ENCODE assay signal across 8 cellular contexts in genomic region chr11:78139422-78140391, GRCh38. TPM values are rescaled to one million over a fixed set of nuclear protein-coding genes. Genes with fewer than 3 reads are reported as not detected.
DNase-seq lines count a peak whose midpoint lies in the region; ATAC-seq and TF ChIP-seq lines count a peak whose summit lies in the region.

TSS of gene ALG8 (minus strand) at chr11:78139626. CDS start at chr11:78139588, 38 bp downstream.

- peak within 1 kb of the TSS; percentile 92 for H3K4me3 Mint-ChIP-seq in activated naive CD4-positive, alpha-beta T cell treated with anti-CD3 and anti-CD28 coated beads, Interleukin-2, amount 50 U/mL, for 24 hours

- no peak for TF ChIP-seq CTCF in SK-N-SH (IDR thresholded peaks at IDR 0.05)
- TF ChIP-seq CTCF in omental fat pad (IDR thresholded peaks at IDR 0.05), result no peak
- no peak for TF ChIP-seq CTCF in testis (IDR thresholded peaks at IDR 0.05)

- no peak for TF ChIP-seq RAD21 in SK-N-SH (IDR thresholded peaks at IDR 0.05; ENCODE audit: low read length)

- peak within 1 kb of the TSS; percentile 97 for H3K27ac Mint-ChIP-seq in activated naive CD4-positive, alpha-beta T cell treated with anti-CD3 and anti-CD28 coated beads, Interleukin-2, amount 50 U/mL, for 24 hours

- H3K4me1 ChIP-seq in SK-N-SH (ENCODE audit: control insufficient read depth in 1 of 2, insufficient read depth in 2 of 2, low read depth in 1 of 2, low read length in 1 of 2), result peaks cover 4 to 9% of the 10 kb centered on the region in 2 experiments; a peak in 3 of 4 replicates
- peaks cover 9% of the 10 kb centered on the region for H3K4me1 ChIP-seq in testis

- no peaks in the 10 kb centered on the region for H3K27me3 Mint-ChIP-seq in activated naive CD4-positive, alpha-beta T cell treated with anti-CD3 and anti-CD28 coated beads, Interleukin-2, amount 50 U/mL, for 24 hours

- no peak for TF ChIP-seq POLR2A in testis (IDR thresholded peaks at IDR 0.05)

- H3K9me2 ChIP-seq in SK-N-SH, result no peaks in the 10 kb centered on the region

- H3K4me1 Mint-ChIP-seq in activated naive CD4-positive, alpha-beta T cell treated with anti-CD3 and anti-CD28 coated beads, Interleukin-2, amount 50 U/mL, for 24 hours, result peaks cover 43% of the 10 kb centered on the region

- no peak for TF ChIP-seq EP300 in SK-N-SH (IDR thresholded peaks at IDR 0.05; ENCODE audit: borderline replicate concordance in 1 of 2, low read depth in 1 of 2, low read length in 1 of 2)

- peak within 1 kb of the TSS; percentile 71 to 81 for H3K4me3 ChIP-seq in SK-N-SH (ENCODE audit: low read depth in 2 of 2, low read length in 1 of 2)
- H3K4me3 ChIP-seq in testis, result peak within 1 kb of the TSS; percentile 69 to 84

- H3F3A ChIP-seq in SK-N-SH (replicated peaks; ENCODE audit: insufficient read depth), result no peaks in the 10 kb centered on the region

- intact Hi-C loops in testis (cut with DNase I; ENCODE audit: low total_unique reads), result no loop called here

- peak within 1 kb of the TSS; percentile 84 for H2AFZ ChIP-seq in SK-N-SH (ENCODE audit: low read depth)

- H3K27ac ChIP-seq in SK-N-SH (ENCODE audit: low read depth in 2 of 2, low read length in 1 of 2) (peak within 1 kb of the TSS; percentile 72 to 73), testis (peak within 1 kb of the TSS; percentile 31 to 68)

- peak within 1 kb of the TSS; percentile 87 for H3K4me2 ChIP-seq in SK-N-SH

- peak within 1 kb of the TSS; percentile 85 for H3K9ac ChIP-seq in SK-N-SH

- DNase-seq in GM04504 (ENCODE audit: low read depth) (peak; percentile 86), NCI-H1048 (lab: John Stamatoyannopoulos, UW) (peak; percentile 85), SK-N-SH (peak; percentile 98), globus pallidus (ENCODE audit: low spot score) (peak; percentile 92), omental fat pad (ENCODE audit: low spot score) (peak; percentile 87), testis (peak; percentile 96)

- POLR2A ChIA-PET in SK-N-SH (lab: Yijun Ruan, JAX), result interaction anchor here (0.7 to 2.1 kb wide), 9 partner anchors 29 to 435 kb away, joined by 3 to 9 read pairs (median 3); partner anchors contain the start of genes INTS4, KCTD21, NARS2 and NDUFC2

- no peaks in the 10 kb centered on the region for H3K9me3 Mint-ChIP-seq in activated naive CD4-positive, alpha-beta T cell treated with anti-CD3 and anti-CD28 coated beads, Interleukin-2, amount 50 U/mL, for 24 hours

- no peaks in the 10 kb centered on the region for H3K27me3 ChIP-seq in SK-N-SH (ENCODE audit: insufficient read depth)
- no peaks in the 10 kb centered on the region for H3K27me3 ChIP-seq in testis

- peaks cover 0 to 17% of the 10 kb centered on the region in 2 experiments for H3K36me3 ChIP-seq in SK-N-SH (replicated peaks in 1 of 2; ENCODE audit: control insufficient read depth in 1 of 2, insufficient read depth in 2 of 2, low read length in 1 of 2)
- no peaks in the 10 kb centered on the region for H3K36me3 ChIP-seq in testis (ENCODE audit: low read depth, missing control alignments)

- H3K9me3 ChIP-seq in SK-N-SH (no peaks in the 10 kb centered on the region), testis (no peaks in the 10 kb centered on the region)

- ATAC-seq in HG02571 (IDR thresholded peaks at IDR 0.05; ENCODE audit: unreplicated experiment), result peak; percentile 92
- ATAC-seq in omental fat pad (ENCODE audit: low FRiP score), result peak; percentile 97

- H3K36me3 Mint-ChIP-seq in activated naive CD4-positive, alpha-beta T cell treated with anti-CD3 and anti-CD28 coated beads, Interleukin-2, amount 50 U/mL, for 24 hours, result peaks cover 20% of the 10 kb centered on the region

- WGBS in SK-N-SH (ENCODE audit: low lambda C conversion rate), result 2% methylated on average over 48 of the region's 52 CpGs
- WGBS in testis, 2 donors, result 1% methylated on average over 39 to 52 of the region's 52 CpGs

- peaks cover 58% of the 10 kb centered on the region for H3K79me2 ChIP-seq in SK-N-SH (ENCODE audit: insufficient read depth)

- CTCF ChIA-PET in SK-N-SH (lab: Yijun Ruan, JAX), result interaction anchor here (0.8 to 1.5 kb wide), 6 partner anchors 10 to 274 kb away, joined by 3 to 6 read pairs (median 3); partner anchors contain the start of gene KCTD21

- H4K20me1 ChIP-seq in SK-N-SH (ENCODE audit: insufficient read depth), result no peaks in the 10 kb centered on the region

TF ChIP-seq in SK-N-SH, 30 proteins besides CTCF, POLR2A, EP300 and RAD21 (continues in another document):
- TF ChIP-seq TCF12 (IDR thresholded peaks at IDR 0.05) (0 out of 2 replicates have a peak, but pooled peaks have one; percentile 4), USF2 (IDR thresholded peaks at IDR 0.05; ENCODE audit: borderline replicate concordance, low read depth, low read length) (no peak), RXRA (IDR thresholded peaks at IDR 0.05; ENCODE audit: borderline replicate concordance, low read depth) (no peak), CHD2 (IDR thresholded peaks at IDR 0.05; ENCODE audit: low read length, partially characterized antibody) (peak; percentile 67), SIN3A (IDR thresholded peaks at IDR 0.05; ENCODE audit: borderline replicate concordance, low read depth, low read length) (no peak), FOXJ3 (CRISPR knock-in tag; IDR thresholded peaks at IDR 0.05) (no peak), YY1 (IDR thresholded peaks at IDR 0.05; ENCODE audit: low read depth) (peak; percentile 98), MEF2A (IDR thresholded peaks at IDR 0.05; ENCODE audit: borderline replicate concordance, low read depth) (no peak), EZH2phosphoT487 (IDR thresholded peaks at IDR 0.05; ENCODE audit: borderline replicate concordance, low read depth) (no peak), IRF3 (IDR thresholded peaks at IDR 0.05; ENCODE audit: low read depth, low read length) (no peak), SMC3 (IDR thresholded peaks at IDR 0.05; ENCODE audit: low read depth, low read length) (no peak; the same call in 1 of the 2 replicates), POLR2AphosphoS5 (IDR thresholded peaks at IDR 0.05; ENCODE audit: low read depth, low read length) (peak; percentile 90), ZBTB33 (IDR thresholded peaks at IDR 0.05; ENCODE audit: borderline replicate concordance, low read depth) (0 out of 2 replicates have a peak, but pooled peaks have one; percentile 36), TAF1 (IDR thresholded peaks at IDR 0.05; ENCODE audit: borderline replicate concordance, low read depth, low read length) (peak; percentile 93; the same call in 1 of the 2 replicates), RFX5 (IDR thresholded peaks at IDR 0.05; ENCODE audit: low read length) (no peak), ELF1 (IDR thresholded peaks at IDR 0.05) (peak; percentile 85), TEAD4 (IDR thresholded peaks at IDR 0.05; ENCODE audit: borderline replicate concordance, insufficient read depth) (no peak), PBX3 (IDR thresholded peaks at IDR 0.05) (no peak), NRF1 (IDR thresholded peaks at IDR 0.05; ENCODE audit: low read depth, low read length) (peak; percentile 95), RCOR1 (IDR thresholded peaks at IDR 0.05; ENCODE audit: low read length) (no peak)

RNA-seq across cellular contexts. Expression of gene ALG8, which starts in this region (rescaled TPM):
- polyA plus RNA-seq in SK-N-SH (2012; rRNA removed), result 42.0 and 54.8 TPM in 2 replicates
- 53.2 and 62.0 TPM in 2 replicates for polyA plus RNA-seq in SK-N-SH (2012; cell fraction: cytosol; rRNA removed)
- 29.5 and 65.5 TPM in 2 replicates for polyA plus RNA-seq in SK-N-SH (2012; cell fraction: nucleus; rRNA removed)
- total RNA-seq in omental fat pad, result 10 to 100 TPM; 24.4 to 47.0 (median 32.6) TPM
- total RNA-seq in testis, result 10 to 100 TPM; 61.2 to 61.5 TPM
- polyA plus RNA-seq in testis (ENCODE audit: insufficient read depth, low read depth, low replicate concordance), result 115 TPM

Comparison
In these comparisons a context has a peak if more than half of its experiments do, and no peak if none do; other contexts are left out.
1. Peak in every context shown above with its lines: DNase-seq, ATAC-seq, H3K4me3 ChIP-seq and H3K27ac ChIP-seq.